ENCODE assay signal across 18 cellular contexts in the genomic region with DNA sequence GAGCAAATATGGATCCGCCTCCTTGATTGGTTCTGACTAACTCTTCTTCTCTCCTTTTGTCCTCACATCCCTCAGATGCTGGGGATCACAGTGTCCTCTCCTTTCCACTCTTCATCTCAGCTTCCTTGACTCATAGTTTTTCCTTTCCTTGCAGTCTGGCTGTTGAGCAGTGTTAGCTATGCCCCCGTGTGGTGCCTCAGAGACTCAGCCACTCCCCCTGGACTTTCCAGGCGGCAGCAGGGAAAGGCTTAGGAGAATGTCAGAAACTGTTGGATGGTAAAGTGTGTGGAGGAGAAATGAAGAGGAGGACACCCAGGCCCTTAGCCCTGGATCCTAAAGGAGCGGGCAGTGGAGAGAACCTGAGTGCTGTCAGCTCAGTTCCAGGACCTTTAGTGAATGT.
DNase-seq lines count a peak whose midpoint lies in the region; ATAC-seq and TF ChIP-seq lines count a peak whose summit lies in the region.
"Had no signal": no experiment of that assay in that cellular context is flagged by ENCODE, and none has a peak within 500 bp of the region (broad histone marks: within the 10 kb centered on the region; RNA-seq: fewer than 3 reads in every experiment).

No MANE protein-coding gene starts in this region.

- no peak for ATAC-seq in upper lobe of right lung
- no peak for ATAC-seq in GM18870 (IDR thresholded peaks at IDR 0.05; ENCODE audit: unreplicated experiment)
- ATAC-seq: Panc1, sciatic nerve had no signal

- no peaks in the 10 kb centered on the region for H3K27me3 ChIP-seq in upper lobe of right lung
- H3K27me3 ChIP-seq in H7 (ENCODE audit: control insufficient read depth, insufficient read depth, low read length): no peaks in the 10 kb centered on the region
- H3K27me3 ChIP-seq: MG63, thyroid gland had no signal

- H3K4me1 ChIP-seq in upper lobe of right lung: no peaks in the 10 kb centered on the region
- H3K4me1 ChIP-seq: thyroid gland had no signal

- H3K27ac ChIP-seq in upper lobe of right lung: no peak overlapping the region
- H3K27ac ChIP-seq: thyroid gland had no signal

- DNase-seq in A172 (ENCODE audit: low spot score) (peak; percentile 3), ELF-1 (ENCODE audit: low read depth, low spot score) (peak; percentile 33), SW480 (ENCODE audit: low spot score) (peak; percentile 23), iPS-NIHi7 (ENCODE audit: extremely low spot score) (peak; percentile 46), upper lobe of right lung (no peak), NOMO-1 (lab: John Stamatoyannopoulos, UW; ENCODE audit: unreplicated experiment in 2 of 2) (no peak), H7 (no peak)
- DNase-seq: activated gamma-delta T cell; AML-193; DMS53; MG63; NCI-H2107; NCI-H69; stimulated activated CD4-positive, alpha-beta T cell treated with anti-CD3 and anti-CD28 coated beads, Interleukin-4, amount 100 ng/mL, for 1 hour; thyroid gland had no signal

- peaks cover 53% of the 10 kb centered on the region for H3K36me3 ChIP-seq in upper lobe of right lung
- H3K36me3 ChIP-seq in H7 (replicated peaks; ENCODE audit: control insufficient read depth, insufficient read depth, low read length): no peaks in the 10 kb centered on the region
- H3K36me3 ChIP-seq: MG63, thyroid gland had no signal

- intact Hi-C loops in upper lobe of right lung (cut with DNase I): no loop called here

- H3K9me3 ChIP-seq in upper lobe of right lung: no peaks in the 10 kb centered on the region
- H3K9me3 ChIP-seq: MG63, thyroid gland had no signal

- H3K4me3 ChIP-seq in upper lobe of right lung: no peak overlapping the region
- H3K4me3 ChIP-seq in H7 (ENCODE audit: insufficient read depth, low read depth, low read length): no peak overlapping the region
- H3K4me3 ChIP-seq: MG63, thyroid gland had no signal

- TF ChIP-seq CTCF in upper lobe of right lung (IDR thresholded peaks at IDR 0.05): no peak

Comparison
In these comparisons a context has a peak if more than half of its experiments do, and no peak if none do; other contexts are left out.
1. DNase-seq: peak in A172 (single experiment), ELF-1 (single experiment), SW480 (single experiment) and iPS-NIHi7 (single experiment); none in upper lobe of right lung (single experiment), NOMO-1 (0 of 2) and H7 (single experiment).